ENCODE assay signal across 9 cellular contexts in the genomic region with DNA sequence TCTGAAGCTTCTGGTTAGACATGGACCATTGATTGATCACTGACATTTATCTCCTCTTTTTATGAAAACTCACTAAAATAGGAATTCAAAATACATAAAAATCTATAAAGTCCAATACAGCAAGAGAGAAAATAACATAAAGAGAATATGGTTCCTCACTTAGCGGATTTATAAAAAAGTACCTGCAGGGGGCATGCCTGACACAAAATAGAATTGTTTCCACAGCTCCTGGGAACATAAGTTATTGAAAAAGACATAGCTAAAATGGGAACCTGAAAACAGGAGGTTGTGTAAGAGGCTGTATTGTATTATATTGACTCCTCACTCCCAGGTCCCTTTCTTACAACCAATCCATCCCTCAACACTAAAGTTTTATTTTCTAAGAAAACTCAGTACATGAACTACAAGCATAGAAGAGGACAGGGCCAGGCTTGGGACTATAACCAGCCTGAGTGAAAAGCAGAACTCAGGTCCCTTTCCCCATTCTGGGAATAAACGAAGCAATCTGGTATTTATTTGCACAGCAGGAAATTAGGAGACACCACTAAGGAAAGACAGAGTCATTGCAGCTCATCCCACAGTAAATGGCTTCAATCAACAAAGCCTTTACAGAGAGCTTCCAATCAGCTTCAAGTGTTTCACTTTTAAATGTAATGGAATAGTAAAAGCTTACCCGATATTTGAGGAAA.
DNase-seq lines count a peak whose midpoint lies in the region; ATAC-seq and TF ChIP-seq lines count a peak whose summit lies in the region.
"Had no signal": no experiment of that assay in that cellular context is flagged by ENCODE, and none has a peak within 500 bp of the region (broad histone marks: within the 10 kb centered on the region; RNA-seq: fewer than 3 reads in every experiment).

No MANE protein-coding gene starts in this region.

- RAD21 ChIA-PET in HCT116 (lab: Charles Lee; ENCODE audit: low non-redundant PET in 1 of 2, low total read pairs in 2 of 2, uncharacterized antibody in 2 of 2, unreplicated experiment in 2 of 2): interaction anchor here (0.6 to 1.3 kb wide), 3 partner anchors 303 to 618 kb away, joined by 3 to 5 read pairs (median 4); no protein-coding TSS in a partner anchor

- H3K4me1 ChIP-seq in HCT116 (ENCODE audit: control insufficient read depth in 1 of 2, insufficient read depth in 2 of 2, low read length in 2 of 2): no peaks in the 10 kb centered on the region

- BruUV-seq in HCT116 (replicated peaks; lab: Mats Ljungman, UMichigan): no TSS peak

- no peak overlapping the region for H3K4me3 ChIP-seq in GM06990 (replicated peaks; ENCODE audit: low read depth, low read length)
- H3K4me3 ChIP-seq in HCT116 (replicated peaks in 1 of 2; ENCODE audit: low read depth in 1 of 2, low read length in 2 of 2): no peak overlapping the region
- H3K4me3 ChIP-seq in MG63: no peak overlapping the region

- no peaks in the 10 kb centered on the region for H3K36me3 Mint-ChIP-seq in central memory CD8-positive, alpha-beta T cell (ENCODE audit: insufficient read depth)

- no peak for DNase-seq in GM06990 (ENCODE audit: extremely low read depth, insufficient read length)
- peak; percentile 22 for DNase-seq in HCT116 (ENCODE audit: low read depth, low spot score)
- DNase-seq in NCI-H1436 treated with DMSO at 0.1 percent for 48 hours (lab: John Stamatoyannopoulos, UW): peak; percentile 5
- no peak for DNase-seq in central memory CD8-positive, alpha-beta T cell (ENCODE audit: low spot score in 2 of 2)
- DNase-seq in Right ventricle myocardium inferior (ENCODE audit: missing footprints): no peak
- DNase-seq in GM19240 (ENCODE audit: insufficient read length, low spot score): no peak
- no peak for DNase-seq in MG63

- H3K36me3 ChIP-seq in GM06990 (ENCODE audit: control insufficient read depth, insufficient read depth, low read length) (no peaks in the 10 kb centered on the region), HCT116 (ENCODE audit: control insufficient read depth in 1 of 2, insufficient read depth in 2 of 2, low read length in 2 of 2) (no peaks in the 10 kb centered on the region), MG63 (no peaks in the 10 kb centered on the region)

- no peak overlapping the region for H3K27ac ChIP-seq in HCT116 (ENCODE audit: low read depth, low read length)

- TF ChIP-seq CTCF in GM06990 (IDR thresholded peaks at IDR 0.05; ENCODE audit: insufficient read depth, low read length, poor library complexity, severe bottlenecking): peak; percentile 33
- peak; percentile 22 to 54 (median 33); a peak in 4 of 6 replicates for TF ChIP-seq CTCF in HCT116 (IDR thresholded peaks at IDR 0.05 in 2 of 3, conservative IDR thresholded peaks at IDR 0.05 in 1 of 3; ENCODE audit: borderline replicate concordance in 1 of 3, insufficient read depth in 1 of 3, low read depth in 2 of 3, low read length in 2 of 3)

- no peak overlapping the region for H3K9ac ChIP-seq in HCT116 (ENCODE audit: low read length)

- no peak overlapping the region for H3K4me2 ChIP-seq in HCT116 (ENCODE audit: low read length)

- H3K79me2 ChIP-seq in HCT116 (ENCODE audit: insufficient read depth, low read length): no peaks in the 10 kb centered on the region

- ATAC-seq in HCT116 (peak; percentile 83), Right ventricle myocardium inferior (no peak), HG02981 (IDR thresholded peaks at IDR 0.05; ENCODE audit: unreplicated experiment) (no peak)
- ATAC-seq in central memory CD8-positive, alpha-beta T cell (replicated peaks; ENCODE audit: extremely low read depth, poor library complexity, severe bottlenecking): peak; percentile 58

- POLR2A ChIA-PET in HCT116 (lab: Charles Lee): no interaction called here

- peaks cover 8% of the 10 kb centered on the region for H3K4me1 Mint-ChIP-seq in central memory CD8-positive, alpha-beta T cell

- H3K9me2 ChIP-seq in HCT116 (ENCODE audit: insufficient read depth): no peaks in the 10 kb centered on the region

- CTCF ChIA-PET in HCT116 (lab: Charles Lee): interaction anchor here (1.0 to 2.6 kb wide), 7 partner anchors 16 to 618 kb away, joined by 3 to 27 read pairs (median 3); no protein-coding TSS in a partner anchor

- H3K27me3 Mint-ChIP-seq in central memory CD8-positive, alpha-beta T cell: no peaks in the 10 kb centered on the region
- H3K27me3 Mint-ChIP-seq: stimulated activated naive CD8-positive, alpha-beta T cell treated with anti-CD3 and anti-CD28 coated beads, Interleukin-15, Interleukin-2, amounts not matched to agents 100 ng/mL and 50 ng/mL, for 24 hours had no signal

- no peak for TF ChIP-seq POLR2A in HCT116 (IDR thresholded peaks at IDR 0.05; ENCODE audit: borderline replicate concordance, extremely low read depth, insufficient read depth, insufficient read length)

- intact Hi-C loops in HCT116 (cut with micrococcal nuclease): loop anchor here (1.0 to 2.0 kb wide), 2 partner anchors 302 to 618 kb away; no protein-coding TSS in a partner anchor
- intact Hi-C loops in Right ventricle myocardium inferior (cut with DNase I): no loop called here

- peak; percentile 62 for TF ChIP-seq RAD21 in HCT116 (IDR thresholded peaks at IDR 0.05; ENCODE audit: low read depth)

- no peak overlapping the region for H3K27ac Mint-ChIP-seq in central memory CD8-positive, alpha-beta T cell (ENCODE audit: low read depth)
- H3K27ac Mint-ChIP-seq: stimulated activated naive CD8-positive, alpha-beta T cell treated with anti-CD3 and anti-CD28 coated beads, Interleukin-15, Interleukin-2, amounts not matched to agents 100 ng/mL and 50 ng/mL, for 24 hours had no signal

- no peak overlapping the region for H3K4me3 Mint-ChIP-seq in central memory CD8-positive, alpha-beta T cell
- H3K4me3 Mint-ChIP-seq: stimulated activated naive CD8-positive, alpha-beta T cell treated with anti-CD3 and anti-CD28 coated beads, Interleukin-15, Interleukin-2, amounts not matched to agents 100 ng/mL and 50 ng/mL, for 24 hours had no signal

- H3K9me3 Mint-ChIP-seq in central memory CD8-positive, alpha-beta T cell: no peaks in the 10 kb centered on the region
- H3K9me3 Mint-ChIP-seq: stimulated activated naive CD8-positive, alpha-beta T cell treated with anti-CD3 and anti-CD28 coated beads, Interleukin-15, Interleukin-2, amounts not matched to agents 100 ng/mL and 50 ng/mL, for 24 hours had no signal

- H3K9me3 ChIP-seq in HCT116 (ENCODE audit: control insufficient read depth in 1 of 2, insufficient read depth in 1 of 2, low read depth in 1 of 2, low read length in 2 of 2): no peaks in the 10 kb centered on the region
- H3K9me3 ChIP-seq in MG63: no peaks in the 10 kb centered on the region

- peak overlapping the region; percentile 96 for H2AFZ ChIP-seq in HCT116 (ENCODE audit: low read depth, low read length, poor library complexity, severe bottlenecking)

- H3K27me3 ChIP-seq in GM06990 (replicated peaks; ENCODE audit: control insufficient read depth, insufficient read depth, low read length) (no peaks in the 10 kb centered on the region), HCT116 (ENCODE audit: insufficient read depth, low read length) (no peaks in the 10 kb centered on the region), MG63 (no peaks in the 10 kb centered on the region)

- H4K20me1 ChIP-seq in HCT116 (ENCODE audit: insufficient read depth): no peaks in the 10 kb centered on the region

TF ChIP-seq in HCT116, 20 proteins besides CTCF, POLR2A, EP300 and RAD21 (continues in another document):
- TF ChIP-seq ZFX (IDR thresholded peaks at IDR 0.05) (no peak), ATF3 (IDR thresholded peaks at IDR 0.05) (no peak), TCF7L2 (IDR thresholded peaks at IDR 0.05; ENCODE audit: borderline replicate concordance, extremely low read depth, insufficient read depth, insufficient read length) (no peak)
- TF ChIP-seq, protein P1, sequence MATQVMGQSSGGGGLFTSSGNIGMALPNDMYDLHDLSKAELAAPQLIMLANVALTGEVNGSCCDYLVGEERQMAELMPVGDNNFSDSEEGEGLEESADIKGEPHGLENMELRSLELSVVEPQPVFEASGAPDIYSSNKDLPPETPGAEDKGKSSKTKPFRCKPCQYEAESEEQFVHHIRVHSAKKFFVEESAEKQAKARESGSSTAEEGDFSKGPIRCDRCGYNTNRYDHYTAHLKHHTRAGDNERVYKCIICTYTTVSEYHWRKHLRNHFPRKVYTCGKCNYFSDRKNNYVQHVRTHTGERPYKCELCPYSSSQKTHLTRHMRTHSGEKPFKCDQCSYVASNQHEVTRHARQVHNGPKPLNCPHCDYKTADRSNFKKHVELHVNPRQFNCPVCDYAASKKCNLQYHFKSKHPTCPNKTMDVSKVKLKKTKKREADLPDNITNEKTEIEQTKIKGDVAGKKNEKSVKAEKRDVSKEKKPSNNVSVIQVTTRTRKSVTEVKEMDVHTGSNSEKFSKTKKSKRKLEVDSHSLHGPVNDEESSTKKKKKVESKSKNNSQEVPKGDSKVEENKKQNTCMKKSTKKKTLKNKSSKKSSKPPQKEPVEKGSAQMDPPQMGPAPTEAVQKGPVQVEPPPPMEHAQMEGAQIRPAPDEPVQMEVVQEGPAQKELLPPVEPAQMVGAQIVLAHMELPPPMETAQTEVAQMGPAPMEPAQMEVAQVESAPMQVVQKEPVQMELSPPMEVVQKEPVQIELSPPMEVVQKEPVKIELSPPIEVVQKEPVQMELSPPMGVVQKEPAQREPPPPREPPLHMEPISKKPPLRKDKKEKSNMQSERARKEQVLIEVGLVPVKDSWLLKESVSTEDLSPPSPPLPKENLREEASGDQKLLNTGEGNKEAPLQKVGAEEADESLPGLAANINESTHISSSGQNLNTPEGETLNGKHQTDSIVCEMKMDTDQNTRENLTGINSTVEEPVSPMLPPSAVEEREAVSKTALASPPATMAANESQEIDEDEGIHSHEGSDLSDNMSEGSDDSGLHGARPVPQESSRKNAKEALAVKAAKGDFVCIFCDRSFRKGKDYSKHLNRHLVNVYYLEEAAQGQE (IDR thresholded peaks at IDR 0.05; ENCODE audit: low read depth): no peak

Comparison
In these comparisons a context has a peak if more than half of its experiments do, and no peak if none do; other contexts are left out.
1. DNase-seq: peak in HCT116 (single experiment) and NCI-H1436 treated with DMSO at 0.1 percent for 48 hours (single experiment); none in GM06990 (single experiment), central memory CD8-positive, alpha-beta T cell (0 of 2), Right ventricle myocardium inferior (single experiment), GM19240 (single experiment) and MG63 (single experiment).
2. ATAC-seq: peak in HCT116 (single experiment) and central memory CD8-positive, alpha-beta T cell (single experiment); none in Right ventricle myocardium inferior (single experiment) and HG02981 (single experiment).